27 cellular contexts compared by ENCODE assay signal in the genomic region with DNA sequence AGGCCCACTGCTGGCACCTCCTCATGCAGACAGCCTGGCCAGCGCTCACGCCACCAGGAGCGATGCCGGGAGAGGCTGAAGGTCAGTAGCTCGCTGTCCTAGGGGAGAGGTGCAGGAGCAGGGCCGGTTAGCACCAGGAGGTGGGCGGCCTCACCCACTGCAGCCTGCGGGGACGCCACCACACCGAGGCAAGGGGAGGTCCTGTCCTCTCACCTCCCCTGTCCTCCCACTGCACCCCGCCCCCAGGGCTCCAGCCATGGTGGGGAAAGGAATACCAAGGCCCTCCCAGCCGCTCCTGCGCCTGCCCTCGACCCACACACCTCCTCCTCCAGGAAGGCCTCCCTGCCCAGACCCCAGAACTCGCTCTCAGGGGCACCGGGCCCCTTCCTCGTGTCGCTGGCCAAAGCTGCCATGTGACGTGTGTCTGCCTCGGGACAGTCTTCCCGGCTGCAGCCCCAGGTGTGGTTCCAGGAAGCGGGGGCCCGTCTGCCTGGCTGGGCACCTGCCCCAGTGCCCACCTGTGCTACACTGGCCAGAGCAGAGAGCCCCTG. TPM values are rescaled to one million over a fixed set of nuclear protein-coding genes. Genes with fewer than 3 reads are reported as not detected.
"Had no signal": no experiment of that assay in that cellular context is flagged by ENCODE, and none has a peak within 500 bp of the region (broad histone marks: within the 10 kb centered on the region; RNA-seq: fewer than 3 reads in every experiment).

No MANE protein-coding gene starts in this region.

- H3K36me3 Mint-ChIP-seq: naive thymus-derived CD4-positive, alpha-beta T cell; stimulated activated naive B cell treated with anti-CD40 and anti-IgM and Interleukin-4, amounts not matched to agents 10 μg/mL and 1 μg/mL and 100 μg/mL, for 72 hours; type B pancreatic cell had no signal

- H3K9me3 ChIP-seq: heart left ventricle, neutrophil, sigmoid colon had no signal

- ATAC-seq: esophagus mucosa; left colon; naive thymus-derived CD4-positive, alpha-beta T cell; stimulated activated naive B cell treated with anti-CD40 and anti-IgM and Interleukin-4, amounts not matched to agents 10 μg/mL and 1 μg/mL and 100 μg/mL, for 72 hours had no signal

- DNase-seq: dorsolateral prefrontal cortex; effector CD8-positive, alpha-beta T cell; hippocampal formation; left colon; left ventricle myocardium superior; mesendoderm; naive thymus-derived CD4-positive, alpha-beta T cell; posterior cingulate gyrus; sigmoid colon; stimulated activated CD4-positive, alpha-beta T cell treated with anti-CD3 and anti-CD28 coated beads, Interleukin-2, amount 100 ng/mL, for 24 hours; stimulated activated CD4-positive, alpha-beta T cell treated with anti-CD3 and anti-CD28 coated beads, Interleukin-4, amount 100 ng/mL, for 4 hours; stimulated activated naive B cell treated with anti-CD40 and anti-IgM and Interleukin-4, amounts not matched to agents 10 μg/mL and 1 μg/mL and 100 μg/mL, for 72 hours had no signal

- H3K4me1 ChIP-seq: heart left ventricle, sigmoid colon had no signal

- H3K27ac Mint-ChIP-seq: naive thymus-derived CD4-positive, alpha-beta T cell; nephron progenitor cell; stimulated activated naive B cell treated with anti-CD40 and anti-IgM and Interleukin-4, amounts not matched to agents 10 μg/mL and 1 μg/mL and 100 μg/mL, for 72 hours had no signal

- FAIRE-seq: frontal cortex had no signal

- H3K27ac ChIP-seq: coronary artery, dorsolateral prefrontal cortex, heart left ventricle, neutrophil, sigmoid colon, skin epidermis had no signal

- H3K9me3 Mint-ChIP-seq: stimulated activated naive B cell treated with anti-CD40 and anti-IgM and Interleukin-4, amounts not matched to agents 10 μg/mL and 1 μg/mL and 100 μg/mL, for 72 hours; type B pancreatic cell had no signal

- H3K4me3 Mint-ChIP-seq: naive thymus-derived CD4-positive, alpha-beta T cell; stimulated activated naive B cell treated with anti-CD40 and anti-IgM and Interleukin-4, amounts not matched to agents 10 μg/mL and 1 μg/mL and 100 μg/mL, for 72 hours; type B pancreatic cell had no signal

- H3K36me3 ChIP-seq: heart left ventricle, neutrophil, sigmoid colon had no signal

- H3K4me3 ChIP-seq: coronary artery, dorsolateral prefrontal cortex, heart left ventricle, lung, sigmoid colon, skin epidermis had no signal

RNA-seq across cellular contexts. Expression of a gene that starts 6.5 kb away (rescaled TPM):
- total RNA-seq: esophagus mucosa; fibroblast of lung; heart left ventricle; left ventricle myocardium superior; mononuclear cell; naive thymus-derived CD4-positive, alpha-beta T cell; pulmonary artery endothelial cell had no signal
- polyA plus RNA-seq: fibroblast of lung; heart left ventricle; naive thymus-derived CD4-positive, alpha-beta T cell had no signal

RNA-seq across cellular contexts. Expression of a gene that starts 12.0 kb away (rescaled TPM):
- total RNA-seq: esophagus mucosa; fibroblast of lung; frontal cortex; left ventricle myocardium superior; naive thymus-derived CD4-positive, alpha-beta T cell; osteocyte; pulmonary artery endothelial cell had no signal
- polyA plus RNA-seq: fibroblast of lung; heart left ventricle; naive thymus-derived CD4-positive, alpha-beta T cell had no signal

RNA-seq across cellular contexts. Expression of a gene that starts 45.2 kb away (rescaled TPM):
- total RNA-seq: esophagus mucosa, fibroblast of lung, glomerular endothelial cell, heart left ventricle, kidney epithelial cell, left colon, left ventricle myocardium superior, mononuclear cell, osteocyte, pulmonary artery endothelial cell, sigmoid colon had no signal
- polyA plus RNA-seq: fibroblast of lung; heart left ventricle; naive thymus-derived CD4-positive, alpha-beta T cell had no signal
